ENCODE assay signal across 8 cellular contexts in the genomic region with DNA sequence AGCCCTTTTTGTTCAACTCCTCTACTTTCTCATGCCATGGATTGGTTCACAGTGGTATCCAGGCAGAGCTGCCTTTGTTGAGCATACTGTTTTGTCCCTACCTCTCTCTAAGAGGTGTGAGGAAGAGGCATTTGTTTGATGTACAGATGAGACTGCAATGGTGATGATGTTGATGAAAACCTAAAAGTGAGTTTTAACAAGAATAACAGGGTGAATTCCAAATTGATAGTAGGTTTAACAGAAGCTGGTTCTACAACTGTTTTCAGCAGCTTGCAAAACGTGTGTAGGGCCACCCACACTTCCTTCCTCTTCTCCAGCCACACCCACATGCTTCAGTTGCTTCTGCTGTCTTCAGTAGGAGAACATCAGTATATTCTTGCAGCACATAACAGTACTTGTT. TPM values are rescaled to one million over a fixed set of nuclear protein-coding genes. Genes with fewer than 3 reads are reported as not detected.
DNase-seq lines count a peak whose midpoint lies in the region; ATAC-seq and TF ChIP-seq lines count a peak whose summit lies in the region.

No MANE protein-coding gene starts in this region.

- intact Hi-C loops in CD14-positive monocyte (cut with micrococcal nuclease): no loop called here

- H3K27ac Mint-ChIP-seq in CD14-positive monocyte (peak overlapping the region; percentile 67 to 91 (median 85)), chondrocyte (ENCODE audit: unreplicated experiment) (no peak overlapping the region)
- peak overlapping the region; percentile 87 for H3K27ac Mint-ChIP-seq in activated CD8-positive, alpha-beta memory T cell treated with anti-CD3 and anti-CD28 coated beads, Interleukin-2, amount 10 ng/mL, durations not matched to agents 7 days and 5 days

- CTCF ChIA-PET in activated CD8-positive, alpha-beta memory T cell treated with anti-CD3 and anti-CD28 coated beads, Interleukin-2, amount 10 ng/mL, durations not matched to agents 7 days and 5 days (lab: Charles Lee): interaction anchor here (1.3 to 5.4 kb wide), 6 partner anchors 10 to 207 kb away, joined by 4 to 22 read pairs (median 10); a partner anchor contains a TSS

- no peaks in the 10 kb centered on the region for H3K9me3 Mint-ChIP-seq in CD14-positive monocyte
- H3K9me3 Mint-ChIP-seq in activated CD8-positive, alpha-beta memory T cell treated with anti-CD3 and anti-CD28 coated beads, Interleukin-2, amount 10 ng/mL, durations not matched to agents 7 days and 5 days (ENCODE audit: low read depth): no peaks in the 10 kb centered on the region
- no peaks in the 10 kb centered on the region for H3K9me3 Mint-ChIP-seq in chondrocyte (ENCODE audit: low read depth)

- H3K4me3 Mint-ChIP-seq in CD14-positive monocyte: peak overlapping the region; percentile 41 to 85
- H3K4me3 Mint-ChIP-seq in activated CD8-positive, alpha-beta memory T cell treated with anti-CD3 and anti-CD28 coated beads, Interleukin-2, amount 10 ng/mL, durations not matched to agents 7 days and 5 days: peak overlapping the region; percentile 74
- H3K4me3 Mint-ChIP-seq in chondrocyte (ENCODE audit: unreplicated experiment): no peak overlapping the region

- H3K36me3 Mint-ChIP-seq in CD14-positive monocyte: peaks cover 11 to 15% of the 10 kb centered on the region in 2 donors
- H3K36me3 Mint-ChIP-seq in activated CD8-positive, alpha-beta memory T cell treated with anti-CD3 and anti-CD28 coated beads, Interleukin-2, amount 10 ng/mL, durations not matched to agents 7 days and 5 days: peaks cover 24% of the 10 kb centered on the region
- no peaks in the 10 kb centered on the region for H3K36me3 Mint-ChIP-seq in chondrocyte (ENCODE audit: low read depth)

- peaks cover 0 to 2% (median 0%) of the 10 kb centered on the region in 3 donors for H3K27me3 Mint-ChIP-seq in CD14-positive monocyte (ENCODE audit: low read depth in 3 of 3)
- H3K27me3 Mint-ChIP-seq in activated CD8-positive, alpha-beta memory T cell treated with anti-CD3 and anti-CD28 coated beads, Interleukin-2, amount 10 ng/mL, durations not matched to agents 7 days and 5 days: no peaks in the 10 kb centered on the region
- H3K27me3 Mint-ChIP-seq in chondrocyte (ENCODE audit: low read depth): no peaks in the 10 kb centered on the region

- H3K36me3 ChIP-seq in KOPT-K1 (ENCODE audit: insufficient read depth, low read length): no peaks in the 10 kb centered on the region

- peak; percentile 82 for ATAC-seq in GM21423 (IDR thresholded peaks at IDR 0.05; ENCODE audit: unreplicated experiment)
- ATAC-seq in activated CD8-positive, alpha-beta memory T cell treated with anti-CD3 and anti-CD28 coated beads, Interleukin-2, amount 10 ng/mL, durations not matched to agents 7 days and 5 days: peak; percentile 93

- TF ChIP-seq CTCF in CD14-positive monocyte (IDR thresholded peaks at IDR 0.05): no peak
- TF ChIP-seq CTCF in chondrocyte (IDR thresholded peaks at IDR 0.05): no peak

- H3K4me1 Mint-ChIP-seq in CD14-positive monocyte (peaks cover 72% of the 10 kb centered on the region), chondrocyte (ENCODE audit: low read depth) (peaks cover 27% of the 10 kb centered on the region)
- peaks cover 73% of the 10 kb centered on the region for H3K4me1 Mint-ChIP-seq in activated CD8-positive, alpha-beta memory T cell treated with anti-CD3 and anti-CD28 coated beads, Interleukin-2, amount 10 ng/mL, durations not matched to agents 7 days and 5 days

- peak overlapping the region; percentile 55 for H3K27ac ChIP-seq in KOPT-K1 (ENCODE audit: low read depth, low read length, poor library complexity, severe bottlenecking)

- H3K9me3 ChIP-seq in KOPT-K1 (ENCODE audit: insufficient read depth, low read length, poor library complexity, severe bottlenecking): no peaks in the 10 kb centered on the region

- DNase-seq in CD14-positive monocyte (ENCODE audit: low spot score): peak; percentile 65
- peak; percentile 81 for DNase-seq in activated CD8-positive, alpha-beta memory T cell treated with anti-CD3 and anti-CD28 coated beads, Interleukin-2, amount 10 ng/mL, durations not matched to agents 7 days and 5 days
- peak; percentile 60 for DNase-seq in iris pigment epithelial cell (ENCODE audit: low read depth)
- no peak for DNase-seq in NCI-H2171 (lab: John Stamatoyannopoulos, UW)
- DNase-seq in NCI-H1417 treated with DMSO at 0.1 percent for 48 hours (lab: John Stamatoyannopoulos, UW): no peak
- DNase-seq in chondrocyte (ENCODE audit: low spot score): no peak

RNA-seq across cellular contexts. Expression of a gene that starts 10.2 kb away (rescaled TPM):
- 10 to 100 TPM; 12.8 to 19.7 TPM for polyA plus RNA-seq in CD14-positive monocyte
- total RNA-seq in activated CD8-positive, alpha-beta memory T cell treated with anti-CD3 and anti-CD28 coated beads, Interleukin-2, amount 10 ng/mL, durations not matched to agents 7 days and 5 days: 10 to 100 TPM; 47.7 to 57.2 TPM
- 16.0 to 20.3 TPM (median 18.1 TPM) in 3 replicates for total RNA-seq in chondrocyte

Comparison
In these comparisons a context has a peak if more than half of its experiments do, and no peak if none do; other contexts are left out.
1. DNase-seq: peak in CD14-positive monocyte (single experiment), activated CD8-positive, alpha-beta memory T cell treated with anti-CD3 and anti-CD28 coated beads, Interleukin-2, amount 10 ng/mL, durations not matched to agents 7 days and 5 days (single experiment) and iris pigment epithelial cell (single experiment); none in NCI-H2171 (single experiment), NCI-H1417 treated with DMSO at 0.1 percent for 48 hours (single experiment) and chondrocyte (single experiment).